1 cellular context compared by ENCODE assay signal in the genomic region with DNA sequence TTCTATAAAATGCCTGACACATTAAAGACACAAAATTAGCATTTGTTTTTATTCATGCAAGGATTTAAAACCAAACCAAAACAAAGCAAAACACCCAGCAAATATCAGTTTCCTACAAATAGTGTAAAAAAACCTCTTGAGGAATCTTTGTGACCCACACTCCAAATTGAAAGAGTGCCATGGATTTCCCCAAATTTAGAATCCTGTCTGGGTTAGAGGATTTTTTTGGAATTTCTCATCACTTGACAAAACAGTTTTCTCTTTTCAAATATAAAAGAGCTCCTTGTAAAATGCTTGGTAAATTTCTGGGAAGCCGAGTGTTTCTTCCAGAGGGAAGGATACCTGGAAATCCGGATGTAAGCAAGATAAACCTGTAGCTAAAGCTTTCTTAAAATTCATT.
TF ChIP-seq lines count a peak whose summit lies in the region.

No MANE protein-coding gene starts in this region.

TF ChIP-seq in A549, 52 proteins besides CTCF, POLR2A, EP300 and RAD21 (continued from another document):
- no peak for TF ChIP-seq USF2 (IDR thresholded peaks at IDR 0.05)
- TF ChIP-seq SMC3 (IDR thresholded peaks at IDR 0.05), result no peak
- no peak for TF ChIP-seq KDM1A (IDR thresholded peaks at IDR 0.05; ENCODE audit: low read depth)
- no peak for TF ChIP-seq RNF2 (IDR thresholded peaks at IDR 0.05; ENCODE audit: borderline replicate concordance, low read depth)
- no peak for TF ChIP-seq MAZ (IDR thresholded peaks at IDR 0.05; ENCODE audit: borderline replicate concordance, low read depth, low read length)
- no peak for TF ChIP-seq PHF8 (IDR thresholded peaks at IDR 0.05; ENCODE audit: borderline replicate concordance, low read depth)
- TF ChIP-seq ZSCAN20 (CRISPR knock-in tag; IDR thresholded peaks at IDR 0.05), result no peak
- TF ChIP-seq, protein P1, sequence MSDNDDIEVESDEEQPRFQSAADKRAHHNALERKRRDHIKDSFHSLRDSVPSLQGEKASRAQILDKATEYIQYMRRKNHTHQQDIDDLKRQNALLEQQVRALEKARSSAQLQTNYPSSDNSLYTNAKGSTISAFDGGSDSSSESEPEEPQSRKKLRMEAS (IDR thresholded peaks at IDR 0.05), result no peak
- no peak for TF ChIP-seq CHD4 (IDR thresholded peaks at IDR 0.05; ENCODE audit: borderline replicate concordance)
- no peak for TF ChIP-seq ESRRA (IDR thresholded peaks at IDR 0.05; ENCODE audit: borderline replicate concordance, low read length)
- TF ChIP-seq, protein P2, sequence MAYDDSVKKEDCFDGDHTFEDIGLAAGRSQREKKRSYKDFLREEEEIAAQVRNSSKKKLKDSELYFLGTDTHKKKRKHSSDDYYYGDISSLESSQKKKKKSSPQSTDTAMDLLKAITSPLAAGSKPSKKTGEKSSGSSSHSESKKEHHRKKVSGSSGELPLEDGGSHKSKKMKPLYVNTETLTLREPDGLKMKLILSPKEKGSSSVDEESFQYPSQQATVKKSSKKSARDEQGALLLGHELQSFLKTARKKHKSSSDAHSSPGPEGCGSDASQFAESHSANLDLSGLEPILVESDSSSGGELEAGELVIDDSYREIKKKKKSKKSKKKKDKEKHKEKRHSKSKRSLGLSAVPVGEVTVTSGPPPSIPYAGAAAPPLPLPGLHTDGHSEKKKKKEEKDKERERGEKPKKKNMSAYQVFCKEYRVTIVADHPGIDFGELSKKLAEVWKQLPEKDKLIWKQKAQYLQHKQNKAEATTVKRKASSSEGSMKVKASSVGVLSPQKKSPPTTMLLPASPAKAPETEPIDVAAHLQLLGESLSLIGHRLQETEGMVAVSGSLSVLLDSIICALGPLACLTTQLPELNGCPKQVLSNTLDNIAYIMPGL (CRISPR knock-in tag; IDR thresholded peaks at IDR 0.05; ENCODE audit: borderline replicate concordance), result no peak
